In the genomic region with DNA sequence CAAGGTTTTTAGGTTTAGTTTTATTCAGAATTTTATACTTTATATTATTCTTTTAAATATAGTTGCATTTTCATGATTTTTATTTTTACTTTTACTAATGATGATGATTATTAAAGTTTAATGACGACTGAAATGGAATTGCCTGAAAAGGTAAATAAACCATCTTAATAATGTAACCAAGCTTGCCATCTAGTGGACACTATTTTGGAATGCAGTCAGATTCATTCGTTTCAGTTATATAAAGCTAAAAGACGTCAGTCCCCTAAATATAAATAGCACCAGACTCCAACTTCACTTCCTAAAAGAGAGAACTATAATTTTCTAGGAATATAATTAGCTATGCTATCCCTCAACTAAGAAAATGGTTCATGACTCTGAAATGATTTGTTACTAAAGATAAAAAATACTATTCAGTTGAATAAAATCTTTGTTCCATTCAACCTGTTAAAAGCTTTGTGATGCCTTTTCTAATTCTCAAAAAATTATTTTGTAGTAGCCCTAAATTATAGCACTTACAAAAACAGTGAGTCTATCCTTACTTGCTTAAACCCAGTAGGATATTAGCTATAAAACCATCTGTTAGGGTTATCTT, we compare ENCODE assay signal across 8 cellular contexts. TPM values are rescaled to one million over a fixed set of nuclear protein-coding genes. Genes with fewer than 3 reads are reported as not detected.
DNase-seq lines count a peak whose midpoint lies in the region; ATAC-seq, FAIRE-seq and TF ChIP-seq lines count a peak whose summit lies in the region.

No MANE protein-coding gene starts in this region.

- H3K27ac Mint-ChIP-seq in Calu3 (ENCODE audit: unreplicated experiment) = no peak overlapping the region
- H3K27ac Mint-ChIP-seq in activated naive CD4-positive, alpha-beta T cell treated with anti-CD3 and anti-CD28 coated beads for 36 hours = no peak overlapping the region

- no peaks in the 10 kb centered on the region for H3K4me1 ChIP-seq in OCI-LY3 (ENCODE audit: low read length)

- no peak overlapping the region for H3K27ac ChIP-seq in OCI-LY3 (ENCODE audit: low read length)

- no peaks in the 10 kb centered on the region for H3K36me3 ChIP-seq in OCI-LY3 (replicated peaks; ENCODE audit: low read depth, low read length)

- no peaks in the 10 kb centered on the region for H3K9me3 Mint-ChIP-seq in Calu3 (ENCODE audit: low read depth, unreplicated experiment)
- H3K9me3 Mint-ChIP-seq in activated naive CD4-positive, alpha-beta T cell treated with anti-CD3 and anti-CD28 coated beads for 36 hours = no peaks in the 10 kb centered on the region

- no peaks in the 10 kb centered on the region for H4K20me1 ChIP-seq in OCI-LY3 (ENCODE audit: insufficient read depth, low read length)

- no peaks in the 10 kb centered on the region for H3K36me3 Mint-ChIP-seq in Calu3 (ENCODE audit: insufficient read depth, unreplicated experiment)
- no peaks in the 10 kb centered on the region for H3K36me3 Mint-ChIP-seq in activated naive CD4-positive, alpha-beta T cell treated with anti-CD3 and anti-CD28 coated beads for 36 hours (ENCODE audit: low read depth)

- FAIRE-seq in endometrium (lab: Jason Lieb, UNC) = peak; percentile 83

- DNase-seq in Calu3 = no peak
- DNase-seq in HFF-Myc (ENCODE audit: extremely low read depth, low read depth) = peak; percentile 27
- peak; percentile 55 for DNase-seq in middle frontal gyrus (ENCODE audit: extremely low spot score, low spot score)
- DNase-seq in activated CD4-positive, alpha-beta T cell treated with anti-CD3 and anti-CD28 coated beads for 48 hours = no peak
- no peak for DNase-seq in activated naive CD4-positive, alpha-beta T cell treated with anti-CD3 and anti-CD28 coated beads for 36 hours

- no peak for ATAC-seq in HG02759 (IDR thresholded peaks at IDR 0.05; ENCODE audit: unreplicated experiment)

- no peak overlapping the region for H3K4me3 Mint-ChIP-seq in Calu3 (ENCODE audit: low read depth, unreplicated experiment)
- H3K4me3 Mint-ChIP-seq in activated naive CD4-positive, alpha-beta T cell treated with anti-CD3 and anti-CD28 coated beads for 36 hours = no peak overlapping the region

- H3K9ac ChIP-seq in OCI-LY3 (ENCODE audit: low read length) = no peak overlapping the region

- H3K4me2 ChIP-seq in OCI-LY3 (ENCODE audit: low read length) = no peak overlapping the region

- no peak overlapping the region for H3K4me3 ChIP-seq in HFF-Myc (replicated peaks; ENCODE audit: low read depth, low read length)
- H3K4me3 ChIP-seq in OCI-LY3 (ENCODE audit: low read length) = no peak overlapping the region

- no TSS peak for BruUV-seq in Calu3 (replicated peaks; lab: Mats Ljungman, UMichigan)

- no peak overlapping the region for H2AFZ ChIP-seq in OCI-LY3 (ENCODE audit: low read depth, low read length)

- H3K27me3 Mint-ChIP-seq in Calu3 (ENCODE audit: unreplicated experiment) = no peaks in the 10 kb centered on the region
- H3K27me3 Mint-ChIP-seq in activated naive CD4-positive, alpha-beta T cell treated with anti-CD3 and anti-CD28 coated beads for 36 hours (ENCODE audit: low read depth) = peaks cover 2% of the 10 kb centered on the region

- TF ChIP-seq CTCF in Calu3 (IDR thresholded peaks at IDR 0.05; ENCODE audit: unreplicated experiment) (peak; percentile 40), HFF-Myc (IDR thresholded peaks at IDR 0.05; ENCODE audit: low read depth, low read length, missing control alignments) (peak; percentile 38), OCI-LY3 (IDR thresholded peaks at IDR 0.05; ENCODE audit: low read depth, low read length) (peak; percentile 65)

- no peaks in the 10 kb centered on the region for H3K27me3 ChIP-seq in OCI-LY3 (ENCODE audit: low read depth, low read length)

- H3K4me1 Mint-ChIP-seq in Calu3 (ENCODE audit: low read depth, unreplicated experiment) = no peaks in the 10 kb centered on the region
- peaks cover 2% of the 10 kb centered on the region for H3K4me1 Mint-ChIP-seq in activated naive CD4-positive, alpha-beta T cell treated with anti-CD3 and anti-CD28 coated beads for 36 hours (ENCODE audit: low read depth)

- no peaks in the 10 kb centered on the region for H3K79me2 ChIP-seq in OCI-LY3 (ENCODE audit: low read length)

- CTCF ChIA-PET in Calu3 (lab: Charles Lee) = interaction anchor here (0.7 to 1.0 kb wide), 2 partner anchors 15 to 229 kb away, joined by 3 to 4 read pairs; no protein-coding TSS in a partner anchor
- CTCF ChIA-PET in activated naive CD4-positive, alpha-beta T cell treated with anti-CD3 and anti-CD28 coated beads for 36 hours (lab: Charles Lee) = interaction anchor here (0.6 to 1.4 kb wide), 17 partner anchors 11 to 1529 kb away, joined by 3 to 6 read pairs (median 3); a partner anchor contains a TSS

- no peaks in the 10 kb centered on the region for H3K9me3 ChIP-seq in OCI-LY3 (ENCODE audit: insufficient read depth, low read length)

- intact Hi-C loops in Calu3 (cut with micrococcal nuclease; ENCODE audit: unreplicated experiment) = loop anchor here (10.0 kb wide), 1 partner anchor 61 kb away; a partner anchor contains a TSS
- intact Hi-C loops in activated naive CD4-positive, alpha-beta T cell treated with anti-CD3 and anti-CD28 coated beads for 36 hours (cut with micrococcal nuclease) = loop anchor here (5.0 to 10.0 kb wide), 2 partner anchors 389 to 513 kb away; no protein-coding TSS in a partner anchor

RNA-seq across cellular contexts. Expression of a gene that starts 19.9 kb away (rescaled TPM):
- 6.6 and 7.1 TPM in 2 replicates for total RNA-seq in Calu3 (2022)
- total RNA-seq in activated naive CD4-positive, alpha-beta T cell treated with anti-CD3 and anti-CD28 coated beads for 36 hours = 10 to 100 TPM; 10.7 to 11.2 TPM

RNA-seq across cellular contexts. Expression of a gene that starts 20.2 kb away (rescaled TPM):
- total RNA-seq in Calu3 (2022) = 12.8 and 17.9 TPM in 2 replicates
- 10 to 100 TPM; 22.3 to 27.3 TPM for total RNA-seq in activated naive CD4-positive, alpha-beta T cell treated with anti-CD3 and anti-CD28 coated beads for 36 hours

RNA-seq across cellular contexts. Expression of a gene that starts 59.2 kb away (rescaled TPM):
- total RNA-seq in Calu3 (2022) = 20.6 and 23.7 TPM in 2 replicates
- 10 to 100 TPM; 18.4 to 19.0 TPM for total RNA-seq in activated naive CD4-positive, alpha-beta T cell treated with anti-CD3 and anti-CD28 coated beads for 36 hours

Comparison
In these comparisons a context has a peak if more than half of its experiments do, and no peak if none do; other contexts are left out.
1. DNase-seq: peak in HFF-Myc (single experiment) and middle frontal gyrus (single experiment); none in Calu3 (single experiment), activated CD4-positive, alpha-beta T cell treated with anti-CD3 and anti-CD28 coated beads for 48 hours (single experiment) and activated naive CD4-positive, alpha-beta T cell treated with anti-CD3 and anti-CD28 coated beads for 36 hours (single experiment).
2. Peak in every context shown above with its lines, with median percentiles within 50 percentile points of each other: CTCF ChIP-seq.